In the genomic region with DNA sequence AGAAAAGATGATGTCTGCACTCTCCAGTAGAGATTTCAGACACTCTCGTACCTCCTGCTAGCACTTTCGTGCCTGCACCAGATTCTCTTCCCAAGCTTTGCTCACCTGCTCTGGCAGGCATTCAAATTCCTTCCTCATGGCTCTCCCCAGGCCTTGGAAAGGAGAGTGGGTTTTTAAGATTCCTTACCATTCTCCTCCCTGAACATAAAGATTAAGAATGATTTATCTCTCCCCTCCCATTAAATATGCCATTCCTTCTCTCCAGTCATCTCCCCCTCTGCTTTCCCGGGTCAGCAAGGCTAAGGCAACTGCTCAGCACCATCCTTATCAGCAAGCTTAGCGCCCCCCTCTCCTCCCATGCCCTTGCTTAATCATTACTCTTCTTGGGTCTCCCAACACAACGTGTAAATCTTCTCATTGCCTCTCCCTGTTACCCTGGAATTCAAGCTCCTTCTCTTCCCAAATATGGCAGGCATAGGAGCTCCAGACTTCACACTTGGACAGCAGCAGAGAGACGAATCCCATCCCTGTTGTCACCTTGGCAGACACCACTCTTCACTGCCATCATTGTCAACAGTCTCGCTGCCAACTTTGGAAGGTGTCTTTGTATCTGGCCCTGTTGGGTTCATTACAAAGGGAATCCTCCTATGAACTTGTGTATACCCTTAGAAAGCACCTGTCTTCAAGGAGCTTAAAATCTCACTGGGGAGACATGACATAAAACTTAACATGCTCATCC, we compare ENCODE assay signal across 22 cellular contexts.
"Had no signal": no experiment of that assay in that cellular context is flagged by ENCODE, and none has a peak within 500 bp of the region (broad histone marks: within the 10 kb centered on the region; RNA-seq: fewer than 3 reads in every experiment).

No MANE protein-coding gene starts in this region.

- H3K27ac ChIP-seq: SJSA1, SK-N-MC had no signal

- DNase-seq: Karpas-422, KG1, MG63, NCI-H1092, NCI-H1105 treated with DMSO at 0.1 percent for 48 hours, NCI-H1417 treated with DMSO at 0.1 percent for 48 hours, NCI-H146, NCI-H1694 treated with DMSO at 0.1 percent for 48 hours, NCI-H1930, NCI-H2081, NCI-H2107, NCI-H2227 treated with DMSO at 0.1 percent for 48 hours, NCI-H446, NCI-H510A, NCI-H524 treated with DMSO at 0.1 percent for 48 hours, NCI-H69, NCI-H774, Right ventricle myocardium superior, RPMI8226, SIG-M5 had no signal

- H3K9me3 ChIP-seq: MG63, SJSA1 had no signal

- H3K4me3 ChIP-seq: MG63, SJSA1, SK-N-MC had no signal

- H3K27me3 ChIP-seq: SJSA1 had no signal

- H3K36me3 ChIP-seq: MG63, SJSA1 had no signal
